Comparison of ENCODE assay signal across 8 cellular contexts in genomic region chr17:76452646-76453430, GRCh38. TPM values are rescaled to one million over a fixed set of nuclear protein-coding genes. Genes with fewer than 3 reads are reported as not detected.
DNase-seq lines count a peak whose midpoint lies in the region; ATAC-seq, FAIRE-seq and TF ChIP-seq lines count a peak whose summit lies in the region.

TSS of gene UBE2O (minus strand) at chr17:76453152. CDS start at chr17:76453141, 11 bp downstream.

- peak within 1 kb of the TSS; percentile 84 for H3K4me3 ChIP-seq in A673 (ENCODE audit: low read depth, low read length, poor library complexity, severe bottlenecking)
- H3K4me3 ChIP-seq in WI38 (ENCODE audit: low read depth, low read length) = peak within 1 kb of the TSS; percentile 87
- H3K4me3 ChIP-seq in bronchial epithelial cell (ENCODE audit: low read depth, low read length) = peak within 1 kb of the TSS; percentile 81

- ATAC-seq in GM18858 (IDR thresholded peaks at IDR 0.05; ENCODE audit: unreplicated experiment) (peak; percentile 55), HG03097 (IDR thresholded peaks at IDR 0.05; ENCODE audit: low FRiP score, unreplicated experiment) (peak; percentile 85)

- TF ChIP-seq CTCF in A673 (conservative IDR thresholded peaks at IDR 0.05; ENCODE audit: low read depth, low read length) (peak; percentile 46), WI38 (IDR thresholded peaks at IDR 0.05; ENCODE audit: low read depth, low read length) (peak; percentile 25; the same call in 1 of the 2 replicates), bronchial epithelial cell (IDR thresholded peaks at IDR 0.05; ENCODE audit: insufficient read depth, low read length, severe bottlenecking) (peak; percentile 33)

- H3K27ac ChIP-seq in A673 (ENCODE audit: low read depth, low read length, poor library complexity, severe bottlenecking) = peak within 1 kb of the TSS; percentile 83

- H3K27me3 ChIP-seq in A673 (replicated peaks; ENCODE audit: insufficient read depth, low read depth, low read length, poor library complexity) = no peaks in the 10 kb centered on the region
- no peaks in the 10 kb centered on the region for H3K27me3 ChIP-seq in bronchial epithelial cell (ENCODE audit: control insufficient read depth, insufficient read depth, low read length)

- no TSS peak for BruUV-seq in A673 (replicated peaks; lab: Mats Ljungman, UMichigan)

- POLR2A ChIA-PET in A673 (lab: Charles Lee; ENCODE audit: low non-redundant PET) = no interaction called here

- intact Hi-C loops in A673 (cut with micrococcal nuclease; ENCODE audit: unreplicated experiment) = no loop called here

- DNase-seq in A673 (ENCODE audit: low spot score) (peak; percentile 93), NCI-H2171 treated with DMSO at 0.1 percent for 48 hours (lab: John Stamatoyannopoulos, UW) (peak; percentile 87), bronchial epithelial cell (ENCODE audit: low read depth) (peak; percentile 59), islet precursor cell (peak; percentile 97)
- DNase-seq in stimulated activated CD4-positive, alpha-beta T cell treated with anti-CD3 and anti-CD28 coated beads, Interleukin-12 subunit alpha, Interleukin-12 subunit beta, amount 100 ng/mL, for 4 hours = peak; percentile 91

- CTCF ChIA-PET in A673 (lab: Charles Lee) = interaction anchor here (0.7 kb wide), 1 partner anchor 87 kb away, joined by 5 read pairs; no protein-coding TSS in a partner anchor

- H3K36me3 ChIP-seq in A673 (ENCODE audit: insufficient read depth, low read length, poor library complexity, severe bottlenecking) (no peaks in the 10 kb centered on the region), bronchial epithelial cell (ENCODE audit: control insufficient read depth, insufficient read depth, low read length) (no peaks in the 10 kb centered on the region)

- FAIRE-seq in bronchial epithelial cell (lab: Jason Lieb, UNC) = no peak

- H3K9me3 ChIP-seq in A673 (ENCODE audit: low read depth, low read length, poor library complexity, severe bottlenecking) = no peaks in the 10 kb centered on the region

- H3K4me1 ChIP-seq in A673 (ENCODE audit: insufficient read depth, low read length, poor library complexity, severe bottlenecking) = peaks cover 21% of the 10 kb centered on the region

RNA-seq across cellular contexts. Expression of gene UBE2O, which starts in this region (rescaled TPM):
- total RNA-seq in A673 (2021) (56.9 and 57.4 TPM in 2 replicates), bronchial epithelial cell (15.8 and 21.8 TPM in 2 replicates)

Comparison
In these comparisons a context has a peak if more than half of its experiments do, and no peak if none do; other contexts are left out.
1. Peak in every context shown above with its lines: DNase-seq, ATAC-seq, H3K4me3 ChIP-seq and H3K27ac ChIP-seq.